12 cellular contexts compared by ENCODE assay signal in genomic region chr3:33246786-33247185, GRCh38. TPM values are rescaled to one million over a fixed set of nuclear protein-coding genes. Genes with fewer than 3 reads are reported as not detected.
"Had no signal": no experiment of that assay in that cellular context is flagged by ENCODE, and none has a peak within 500 bp of the region (broad histone marks: within the 10 kb centered on the region; RNA-seq: fewer than 3 reads in every experiment).

No MANE protein-coding gene starts in this region.

- H3K9ac ChIP-seq: GM23248 had no signal

- H3K4me2 ChIP-seq: GM23338 had no signal

- DNase-seq: GM23248, GOT3, H7, H9, HCEC 1CT, HFFc6 had no signal

- H3K4me3 Mint-ChIP-seq: GM23338, H9, HFFc6 had no signal

- FAIRE-seq: H1, H54 had no signal

- H3K27ac ChIP-seq: GM23248 had no signal

- H3K36me3 ChIP-seq: HAP-1 had no signal

- ATAC-seq: GM23338, HCT116 had no signal

- H2AFZ ChIP-seq: GM23248, GM23338 had no signal

- H3K9me3 Mint-ChIP-seq: GM23338, H9, HFFc6 had no signal

- H3K4me1 Mint-ChIP-seq: GM23338 had no signal

- H3K27ac Mint-ChIP-seq: GM23338, H9, HFFc6 had no signal

- H3K4me3 ChIP-seq: GM23248, GM23338, HAP-1 had no signal

RNA-seq across cellular contexts. Expression of gene SUSD5, which starts 28.2 kb away (rescaled TPM):
- total RNA-seq: H4 had no signal
